ENCODE assay signal across 9 cellular contexts in genomic region chr3:37492977-37493471, GRCh38. TPM values are rescaled to one million over a fixed set of nuclear protein-coding genes. Genes with fewer than 3 reads are reported as not detected.
DNase-seq lines count a peak whose midpoint lies in the region; ATAC-seq and TF ChIP-seq lines count a peak whose summit lies in the region.
"Had no signal": no experiment of that assay in that cellular context is flagged by ENCODE, and none has a peak within 500 bp of the region (broad histone marks: within the 10 kb centered on the region; RNA-seq: fewer than 3 reads in every experiment).

No MANE protein-coding gene starts in this region.

- TF ChIP-seq POLR2A in uterus (IDR thresholded peaks at IDR 0.05): no peak

- POLR2A ChIA-PET in PC-9 (lab: Charles Lee; ENCODE audit: unreplicated experiment): no interaction called here

- H3K27ac ChIP-seq in right cardiac atrium (ENCODE audit: low read length) (peak overlapping the region; percentile 40), uterus (peak overlapping the region; percentile 17 to 45), PC-9 (no peak overlapping the region)

- H3K36me3 ChIP-seq in uterus (no peaks in the 10 kb centered on the region), PC-9 (ENCODE audit: low read depth) (no peaks in the 10 kb centered on the region)

- ATAC-seq in Right ventricle myocardium inferior (peak; percentile 80), right cardiac atrium (peak; percentile 88 to 90), HG03342 (IDR thresholded peaks at IDR 0.05; ENCODE audit: unreplicated experiment) (no peak), HG02981 (IDR thresholded peaks at IDR 0.05; ENCODE audit: unreplicated experiment) (no peak)

- no peaks in the 10 kb centered on the region for H3F3A ChIP-seq in PC-9 (ENCODE audit: insufficient read depth, low read depth)

- 12% methylated on average over 3 of the region's 3 CpGs for WGBS in right cardiac atrium

- TF ChIP-seq CTCF in uterus (IDR thresholded peaks at IDR 0.05) (no peak), PC-9 (conservative IDR thresholded peaks at IDR 0.05) (no peak)

- intact Hi-C loops in Right ventricle myocardium inferior (cut with DNase I): loop anchor here (2.0 kb wide), 1 partner anchor 36 kb away; no protein-coding TSS in a partner anchor
- intact Hi-C loops in cardiac septum (cut with DNase I): loop anchor here (1.0 kb wide), 1 partner anchor 33 kb away; no protein-coding TSS in a partner anchor
- intact Hi-C loops in right cardiac atrium (cut with DNase I): loop anchor here in 1 of 4 donors (5.0 kb wide), 1 partner anchor 36 kb away; no protein-coding TSS in a partner anchor
- intact Hi-C loops in uterus (cut with DNase I; ENCODE audit: low total_unique reads): no loop called here
- intact Hi-C loops in PC-9 (cut with micrococcal nuclease; ENCODE audit: unreplicated experiment): no loop called here

- no peak overlapping the region for H3K4me2 ChIP-seq in PC-9

- no peaks in the 10 kb centered on the region for H3K9me2 ChIP-seq in PC-9 (ENCODE audit: insufficient read depth)

- H3K79me2 ChIP-seq in PC-9 (ENCODE audit: low read depth): no peaks in the 10 kb centered on the region

- BruUV-seq in PC-9 (replicated peaks; lab: Mats Ljungman, UMichigan): no TSS peak

- H3K4me3 ChIP-seq in right cardiac atrium (ENCODE audit: low read length) (no peak overlapping the region), uterus (no peak overlapping the region), PC-9 (no peak overlapping the region)

- H3K27me3 ChIP-seq in right cardiac atrium (ENCODE audit: control insufficient read depth, insufficient read depth) (no peaks in the 10 kb centered on the region), uterus (no peaks in the 10 kb centered on the region), PC-9 (ENCODE audit: insufficient read depth, low read depth) (peaks cover 45% of the 10 kb centered on the region)

- DNase-seq in Right ventricle myocardium inferior (ENCODE audit: missing footprints): no peak
- DNase-seq in cardiac septum (ENCODE audit: low spot score): no peak
- peak; percentile 34 for DNase-seq in SKM-1 (lab: John Stamatoyannopoulos, UW; ENCODE audit: unreplicated experiment)
- peak in 2 of 3 donors; percentile 28 to 58 for DNase-seq in right cardiac atrium
- DNase-seq in uterus: peak in 1 of 2 donors; percentile 25
- no peak for DNase-seq in PC-9
- DNase-seq: CD4-positive, alpha-beta memory T cell had no signal

- H4K20me1 ChIP-seq in PC-9 (ENCODE audit: insufficient read depth): no peaks in the 10 kb centered on the region

- no peaks in the 10 kb centered on the region for H3K9me3 ChIP-seq in right cardiac atrium (ENCODE audit: control insufficient read depth, low read length)
- no peaks in the 10 kb centered on the region for H3K9me3 ChIP-seq in uterus
- no peaks in the 10 kb centered on the region for H3K9me3 ChIP-seq in PC-9 (ENCODE audit: insufficient read depth, low read depth)

- CTCF ChIA-PET in PC-9 (lab: Charles Lee): no interaction called here

- H2AFZ ChIP-seq in PC-9: no peak overlapping the region

- peaks cover 19% of the 10 kb centered on the region for H3K4me1 ChIP-seq in right cardiac atrium (ENCODE audit: control insufficient read depth, insufficient read depth, low read length)
- no peaks in the 10 kb centered on the region for H3K4me1 ChIP-seq in uterus
- no peaks in the 10 kb centered on the region for H3K4me1 ChIP-seq in PC-9 (replicated peaks; ENCODE audit: insufficient read depth)

RNA-seq across cellular contexts. Expression of gene ITGA9, which starts 41.1 kb away (rescaled TPM):
- total RNA-seq in Right ventricle myocardium inferior: 49.9 TPM
- 85.0 TPM for total RNA-seq in cardiac septum
- total RNA-seq in right cardiac atrium: 10 to 100 TPM; 19.0 to 56.5 (median 32.6) TPM
- polyA plus RNA-seq in right cardiac atrium: 5.7 TPM
- 10 to 100 TPM; 21.2 to 55.2 (median 36.4) TPM for total RNA-seq in uterus
- total RNA-seq in PC-9 (2021): not detected in 2 replicates
- polyA plus RNA-seq: CD4-positive, alpha-beta memory T cell had no signal

Comparison
In these comparisons a context has a peak if more than half of its experiments do, and no peak if none do; other contexts are left out.
1. DNase-seq: peak in SKM-1 (single experiment) and right cardiac atrium (2 of 3); none in Right ventricle myocardium inferior (single experiment), cardiac septum (single experiment) and PC-9 (0 of 2).
2. ATAC-seq: peak in Right ventricle myocardium inferior (single experiment) and right cardiac atrium (2 of 2); none in HG03342 (single experiment) and HG02981 (single experiment).
3. RNA of gene ITGA9, which starts 41.1 kb away (total RNA-seq): 85.0 TPM in cardiac septum (single experiment), 49.9 TPM in Right ventricle myocardium inferior (single experiment), 19.0 to 56.5 TPM in right cardiac atrium and 21.2 to 55.2 TPM in uterus; not detected in PC-9; every median in the first group is over 10 times any median in the second.
4. intact Hi-C loops: an anchor here in Right ventricle myocardium inferior (2.0 kb wide) and cardiac septum (1.0 kb wide); none called in uterus and PC-9.